In the genomic region with DNA sequence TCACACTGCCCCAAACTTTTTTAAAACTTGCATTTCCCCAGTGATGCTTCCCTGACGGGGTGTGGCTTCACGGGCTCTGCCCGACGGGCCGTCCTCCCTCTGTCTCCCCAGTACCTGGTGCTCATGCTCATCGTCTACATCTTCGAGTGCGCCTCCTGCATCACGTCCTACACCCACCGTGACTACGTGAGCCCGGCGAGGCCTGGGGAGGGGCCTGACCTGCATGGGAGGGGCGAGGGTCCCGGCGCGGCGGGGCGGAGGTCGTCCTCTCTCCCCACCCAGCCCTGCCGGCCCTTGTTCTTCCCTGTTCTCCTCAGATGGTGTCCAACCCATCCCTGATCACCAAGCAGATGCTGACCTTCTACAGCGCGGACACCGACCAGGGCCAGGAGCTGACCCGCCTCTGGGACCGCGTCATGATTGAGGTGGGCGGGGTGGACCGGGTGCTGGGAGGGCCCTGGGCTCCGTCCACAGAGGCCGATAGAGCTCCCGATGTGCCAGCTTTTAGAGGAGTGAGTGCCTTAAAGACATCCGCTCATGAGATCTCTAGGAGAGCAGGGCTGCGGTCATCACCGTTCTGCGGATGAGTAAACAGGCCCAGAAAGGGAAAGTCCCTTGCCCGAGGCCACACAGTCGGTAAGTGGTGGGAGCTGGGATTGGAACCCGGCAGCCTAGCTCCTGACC, we compare ENCODE assay signal across 8 cellular contexts. TPM values are rescaled to one million over a fixed set of nuclear protein-coding genes. Genes with fewer than 3 reads are reported as not detected.
DNase-seq lines count a peak whose midpoint lies in the region; ATAC-seq and TF ChIP-seq lines count a peak whose summit lies in the region.

No MANE protein-coding gene starts in this region.

- 3% methylated on average over 39 of the region's 39 CpGs for WGBS in suprapubic skin

- no peak for TF ChIP-seq CTCF in AG10803 (conservative IDR thresholded peaks at IDR 0.05; ENCODE audit: low read length)
- no peak for TF ChIP-seq CTCF in mucosa of descending colon (IDR thresholded peaks at IDR 0.05)
- no peak for TF ChIP-seq CTCF in suprapubic skin (IDR thresholded peaks at IDR 0.05)

- H3K4me1 ChIP-seq in mucosa of descending colon (ENCODE audit: low read depth) = no peaks in the 10 kb centered on the region
- peaks cover 8% of the 10 kb centered on the region for H3K4me1 ChIP-seq in suprapubic skin

- DNase-seq in AG10803 (ENCODE audit: low read depth) (peak; percentile 47), HS-5 (ENCODE audit: low read depth) (peak; percentile 42), ecto neural progenitor cell (ENCODE audit: low spot score) (peak; percentile 74), mucosa of descending colon (peak in 2 of 3 donors; percentile 16 to 41), suprapubic skin (ENCODE audit: low spot score in 2 of 2) (no peak)
- DNase-seq in activated CD4-positive, alpha-beta T cell treated with anti-CD3 and anti-CD28 coated beads for 4 hours = peak; percentile 25 to 33

- ATAC-seq in mucosa of descending colon (peak; percentile 70), GM18861 (IDR thresholded peaks at IDR 0.05; ENCODE audit: unreplicated experiment) (no peak), GM18868 (IDR thresholded peaks at IDR 0.05; ENCODE audit: unreplicated experiment) (no peak)

- H3K9me3 ChIP-seq in mucosa of descending colon = no peaks in the 10 kb centered on the region
- no peaks in the 10 kb centered on the region for H3K9me3 ChIP-seq in suprapubic skin

- no peak for TF ChIP-seq EP300 in suprapubic skin (IDR thresholded peaks at IDR 0.05)

- intact Hi-C loops in mucosa of descending colon (cut with DNase I, micrococcal nuclease) = no loop called here

- no peak overlapping the region for H3K27ac ChIP-seq in suprapubic skin

- no peak for TF ChIP-seq POLR2A in suprapubic skin (IDR thresholded peaks at IDR 0.05)

- peaks cover 36% of the 10 kb centered on the region for H3K27me3 ChIP-seq in suprapubic skin

- H3K4me3 ChIP-seq in AG10803 (ENCODE audit: low read length) = peak overlapping the region; percentile 47
- H3K4me3 ChIP-seq in mucosa of descending colon = no peak overlapping the region
- peak overlapping the region; percentile 38 for H3K4me3 ChIP-seq in suprapubic skin

- no peaks in the 10 kb centered on the region for H3K36me3 ChIP-seq in mucosa of descending colon (ENCODE audit: low read depth)
- no peaks in the 10 kb centered on the region for H3K36me3 ChIP-seq in suprapubic skin

RNA-seq across cellular contexts. Expression of a gene that starts 6.9 kb away (rescaled TPM):
- total RNA-seq in mucosa of descending colon = not detected
- 1 to 10 TPM; 1.5 to 8.3 (median 5.6) TPM for total RNA-seq in suprapubic skin

RNA-seq across cellular contexts. Expression of a gene that starts 25.1 kb away (rescaled TPM):
- total RNA-seq in mucosa of descending colon = 100 to 1,000 TPM; 460 to 939 (median 669) TPM
- 100 to 1,000 TPM; 449 to 756 (median 626) TPM for total RNA-seq in suprapubic skin

RNA-seq across cellular contexts. Expression of a gene that starts 31.1 kb away (rescaled TPM):
- total RNA-seq in mucosa of descending colon (under 1 TPM in 1 of 3 donors, not detected in 2; 0.27 TPM), suprapubic skin (not detected)

RNA-seq across cellular contexts. Expression of a gene that starts 31.7 kb away (rescaled TPM):
- total RNA-seq in mucosa of descending colon (1 to 10 TPM in 2 of 3 donors, under 1 TPM in 1; 0.76 to 2.0 (median 1.1) TPM), suprapubic skin (1 to 10 TPM; 1.0 to 4.0 (median 1.9) TPM)

RNA-seq across cellular contexts. Expression of a gene that starts 44.4 kb away (rescaled TPM):
- total RNA-seq in mucosa of descending colon (10 to 100 TPM; 67.4 to 73.3 (median 67.6) TPM), suprapubic skin (10 to 100 TPM; 45.1 to 75.9 (median 65.0) TPM)

Comparison
In these comparisons a context has a peak if more than half of its experiments do, and no peak if none do; other contexts are left out.
1. DNase-seq: peak in AG10803 (single experiment), HS-5 (single experiment), activated CD4-positive, alpha-beta T cell treated with anti-CD3 and anti-CD28 coated beads for 4 hours (2 of 2), ecto neural progenitor cell (single experiment) and mucosa of descending colon (2 of 3); none in suprapubic skin (0 of 2).